16 cellular contexts compared by ENCODE assay signal in genomic region chr16:6160871-6161270, GRCh38.
A peak's percentile ranks its signal among the peaks of the same experiment; 100 is the strongest.
DNase-seq lines count a peak whose midpoint lies in the region; ATAC-seq, FAIRE-seq and TF ChIP-seq lines count a peak whose summit lies in the region.
"Had no signal": no experiment of that assay in that cellular context is flagged by ENCODE, and none has a peak within 500 bp of the region (broad histone marks: within the 10 kb centered on the region; RNA-seq: fewer than 3 reads in every experiment).

No MANE protein-coding gene starts in this region.

- H3K36me3 ChIP-seq in MG63 (no peaks in the 10 kb centered on the region), astrocyte (ENCODE audit: insufficient read depth, low read length) (no peaks in the 10 kb centered on the region), neural progenitor cell (no peaks in the 10 kb centered on the region), tibial artery (no peaks in the 10 kb centered on the region)
- H3K36me3 ChIP-seq: HAP-1 had no signal

- no peaks in the 10 kb centered on the region for H3K36me3 Mint-ChIP-seq in astrocyte (ENCODE audit: low read depth, unreplicated experiment)
- peaks cover 5% of the 10 kb centered on the region for H3K36me3 Mint-ChIP-seq in neural progenitor cell
- no peaks in the 10 kb centered on the region for H3K36me3 Mint-ChIP-seq in stimulated activated memory B cell treated with anti-CD40 and anti-IgM and Interleukin-4, amounts not matched to agents 10 μg/mL and 1 μg/mL and 100 μg/mL, for 72 hours

- H3K9ac ChIP-seq in astrocyte (ENCODE audit: low read length): peak overlapping the region; percentile 40
- no peak overlapping the region for H3K9ac ChIP-seq in neural progenitor cell
- H3K9ac ChIP-seq: GM23248 had no signal

- H3K27ac Mint-ChIP-seq in astrocyte (ENCODE audit: unreplicated experiment) (no peak overlapping the region), neural progenitor cell (peak overlapping the region; percentile 9)
- H3K27ac Mint-ChIP-seq in stimulated activated memory B cell treated with anti-CD40 and anti-IgM and Interleukin-4, amounts not matched to agents 10 μg/mL and 1 μg/mL and 100 μg/mL, for 72 hours: no peak overlapping the region
- H3K27ac Mint-ChIP-seq: B cell; CD4-positive, alpha-beta T cell had no signal

- no peak overlapping the region for H3K4me3 ChIP-seq in MG63
- no peak overlapping the region for H3K4me3 ChIP-seq in astrocyte (ENCODE audit: insufficient read depth, low read depth, low read length)
- H3K4me3 ChIP-seq in neural progenitor cell: no peak overlapping the region
- H3K4me3 ChIP-seq in tibial artery: no peak overlapping the region
- H3K4me3 ChIP-seq: GM23248, HAP-1 had no signal

- H3K79me2 ChIP-seq in astrocyte (ENCODE audit: insufficient read depth, low read length) (no peaks in the 10 kb centered on the region), neural progenitor cell (ENCODE audit: low read depth) (no peaks in the 10 kb centered on the region)

- FAIRE-seq in astrocyte (lab: Jason Lieb, UNC): no peak
- FAIRE-seq: A204.1 had no signal

- intact Hi-C loops in tibial artery (cut with DNase I; ENCODE audit: low total_unique reads): no loop called here

- H3K4me3 Mint-ChIP-seq in astrocyte (ENCODE audit: unreplicated experiment) (no peak overlapping the region), neural progenitor cell (no peak overlapping the region)
- H3K4me3 Mint-ChIP-seq in stimulated activated memory B cell treated with anti-CD40 and anti-IgM and Interleukin-4, amounts not matched to agents 10 μg/mL and 1 μg/mL and 100 μg/mL, for 72 hours: no peak overlapping the region
- H3K4me3 Mint-ChIP-seq: B cell; CD4-positive, alpha-beta T cell had no signal

- peak overlapping the region; percentile 64 for H3K27ac ChIP-seq in astrocyte (ENCODE audit: low read depth, low read length)
- H3K27ac ChIP-seq in neural progenitor cell: no peak overlapping the region
- no peak overlapping the region for H3K27ac ChIP-seq in tibial artery
- H3K27ac ChIP-seq: GM23248 had no signal

- H3K4me2 ChIP-seq in astrocyte (ENCODE audit: low read length) (peak overlapping the region; percentile 73), neural progenitor cell (no peak overlapping the region)

- no peaks in the 10 kb centered on the region for H3F3A ChIP-seq in neural progenitor cell (ENCODE audit: low read depth)

- no peaks in the 10 kb centered on the region for H3K9me3 ChIP-seq in MG63
- no peaks in the 10 kb centered on the region for H3K9me3 ChIP-seq in astrocyte (ENCODE audit: insufficient read depth, low read depth, low read length)
- H3K9me3 ChIP-seq in neural progenitor cell (ENCODE audit: low read depth): no peaks in the 10 kb centered on the region
- H3K9me3 ChIP-seq in tibial artery: no peaks in the 10 kb centered on the region
- H3K9me3 ChIP-seq: HAP-1 had no signal

- DNase-seq in Daoy (ENCODE audit: low read depth): peak; percentile 36
- peak; percentile 21 for DNase-seq in MG63
- peak; percentile 51 for DNase-seq in astrocyte (ENCODE audit: low read depth)
- DNase-seq in neural progenitor cell (ENCODE audit: low spot score): no peak
- no peak for DNase-seq in tibial artery
- DNase-seq in NCI-H510A (lab: John Stamatoyannopoulos, UW): no peak
- no peak for DNase-seq in DMS153 (lab: John Stamatoyannopoulos, UW)
- DNase-seq: C1 segment of cervical spinal cord; CD4-positive, alpha-beta T cell; DMS79 treated with DMSO at 0.1 percent for 48 hours; GF-D8; GM23248 had no signal

- no peak for ATAC-seq in stimulated activated memory B cell treated with anti-CD40 and anti-IgM and Interleukin-4, amounts not matched to agents 10 μg/mL and 1 μg/mL and 100 μg/mL, for 72 hours

- no peak for TF ChIP-seq CTCF in astrocyte (IDR thresholded peaks at IDR 0.05; ENCODE audit: insufficient read depth, low read depth, low read length)
- no peak for TF ChIP-seq CTCF in neural progenitor cell (IDR thresholded peaks at IDR 0.05)
- no peak for TF ChIP-seq CTCF in tibial artery (IDR thresholded peaks at IDR 0.05)

- no peaks in the 10 kb centered on the region for H3K4me1 ChIP-seq in astrocyte (ENCODE audit: insufficient read depth, low read length)
- H3K4me1 ChIP-seq in neural progenitor cell: peaks cover 7% of the 10 kb centered on the region
- H3K4me1 ChIP-seq in tibial artery: no peaks in the 10 kb centered on the region
- H3K4me1 ChIP-seq: HAP-1 had no signal

- peaks cover 2% of the 10 kb centered on the region for H3K9me3 Mint-ChIP-seq in astrocyte (ENCODE audit: unreplicated experiment)
- no peaks in the 10 kb centered on the region for H3K9me3 Mint-ChIP-seq in neural progenitor cell
- H3K9me3 Mint-ChIP-seq in stimulated activated memory B cell treated with anti-CD40 and anti-IgM and Interleukin-4, amounts not matched to agents 10 μg/mL and 1 μg/mL and 100 μg/mL, for 72 hours: peaks cover 9% of the 10 kb centered on the region
- H3K9me3 Mint-ChIP-seq: CD4-positive, alpha-beta T cell had no signal

- H2AFZ ChIP-seq in astrocyte (ENCODE audit: low read depth, low read length) (no peak overlapping the region), neural progenitor cell (replicated peaks) (no peak overlapping the region)
- H2AFZ ChIP-seq: GM23248 had no signal

- H3K4me1 Mint-ChIP-seq in astrocyte (ENCODE audit: low read depth, unreplicated experiment): no peaks in the 10 kb centered on the region
- H3K4me1 Mint-ChIP-seq in neural progenitor cell: peaks cover 25% of the 10 kb centered on the region
- H3K4me1 Mint-ChIP-seq in stimulated activated memory B cell treated with anti-CD40 and anti-IgM and Interleukin-4, amounts not matched to agents 10 μg/mL and 1 μg/mL and 100 μg/mL, for 72 hours: no peaks in the 10 kb centered on the region
- H3K4me1 Mint-ChIP-seq: B cell had no signal

- H4K20me1 ChIP-seq in astrocyte (ENCODE audit: insufficient read depth, low read length) (no peaks in the 10 kb centered on the region), neural progenitor cell (ENCODE audit: low read depth) (no peaks in the 10 kb centered on the region)

- no peaks in the 10 kb centered on the region for H3K27me3 ChIP-seq in MG63
- H3K27me3 ChIP-seq in astrocyte (ENCODE audit: insufficient read depth, low read length): no peaks in the 10 kb centered on the region
- no peaks in the 10 kb centered on the region for H3K27me3 ChIP-seq in neural progenitor cell
- no peaks in the 10 kb centered on the region for H3K27me3 ChIP-seq in tibial artery

- H3K27me3 Mint-ChIP-seq in astrocyte (ENCODE audit: low read depth, unreplicated experiment) (peaks cover 3% of the 10 kb centered on the region), neural progenitor cell (ENCODE audit: insufficient read depth, low read depth) (peaks cover 2% of the 10 kb centered on the region)
- no peaks in the 10 kb centered on the region for H3K27me3 Mint-ChIP-seq in stimulated activated memory B cell treated with anti-CD40 and anti-IgM and Interleukin-4, amounts not matched to agents 10 μg/mL and 1 μg/mL and 100 μg/mL, for 72 hours
- H3K27me3 Mint-ChIP-seq: B cell; CD4-positive, alpha-beta T cell had no signal

Comparison
In these comparisons a context has a peak if more than half of its experiments do, and no peak if none do; other contexts are left out.
1. DNase-seq: peak in Daoy (single experiment), MG63 (single experiment) and astrocyte (single experiment); none in neural progenitor cell (single experiment), tibial artery (0 of 2), NCI-H510A (single experiment) and DMS153 (single experiment).